Comparison of ENCODE assay signal across 29 cellular contexts in genomic region chr3:133439563-133439962, GRCh38. TPM values are rescaled to one million over a fixed set of nuclear protein-coding genes. Genes with fewer than 3 reads are reported as not detected.
"Had no signal": no experiment of that assay in that cellular context is flagged by ENCODE, and none has a peak within 500 bp of the region (broad histone marks: within the 10 kb centered on the region; RNA-seq: fewer than 3 reads in every experiment).

No MANE protein-coding gene starts in this region.

- ATAC-seq: T-helper 17 cell, WTC11 had no signal

- H3K36me3 ChIP-seq: breast epithelium, MG63, Peyer's patch, SJSA1 had no signal

- H3K4me3 ChIP-seq: breast epithelium, MG63, Peyer's patch, SJSA1 had no signal

- H3K27me3 Mint-ChIP-seq: activated CD4-positive, alpha-beta T cell treated with anti-CD3 and anti-CD28 coated beads, Interleukin-2, amount 10 ng/mL, durations not matched to agents 24 days and 14 days; T-helper 17 cell had no signal

- H3K27ac Mint-ChIP-seq: activated CD4-positive, alpha-beta T cell treated with anti-CD3 and anti-CD28 coated beads, Interleukin-2, amount 10 ng/mL, durations not matched to agents 24 days and 14 days; activated T-helper 2 cell treated with anti-CD3 and anti-CD28 coated beads, Interferon-gamma antibody, Interleukin-2, Interleukin-4, amounts not matched to agents 10 μg/mL and 5 μg/mL and 100 μg/mL, durations not matched to agents 14 hours and 24 hours and 36 hours; T-helper 17 cell; WTC11 had no signal

- H3K9me3 ChIP-seq: breast epithelium, MG63, Peyer's patch, SJSA1 had no signal

- H3K4me3 Mint-ChIP-seq: activated CD4-positive, alpha-beta T cell treated with anti-CD3 and anti-CD28 coated beads, Interleukin-2, amount 10 ng/mL, durations not matched to agents 24 days and 14 days; T-helper 17 cell; WTC11 had no signal

- H3K4me1 ChIP-seq: breast epithelium had no signal

- DNase-seq: activated CD4-positive, alpha-beta T cell treated with anti-CD3 and anti-CD28 coated beads for 1 hour; activated CD4-positive, alpha-beta T cell treated with anti-CD3 and anti-CD28 coated beads, Interleukin-2, amount 10 ng/mL, durations not matched to agents 24 days and 14 days; activated CD4-positive, alpha-beta T cell treated with anti-CD3 and anti-CD28 coated beads, Interleukin-2, amount 50 U/mL, for 48 hours; activated gamma-delta T cell treated with Interleukin-2 at 50 U/mL for 16 hours; activated naive CD4-positive, alpha-beta T cell treated with anti-CD3 and anti-CD28 coated beads, Interleukin-2, amount 50 U/mL, for 16 hours; activated T-cell treated with anti-CD3 and anti-CD28 coated beads for 4 hours; activated T-cell treated with anti-CD3 and anti-CD28 coated beads, Interleukin-2, amount 50 U/mL, for 48 hours; aorta; caudate nucleus; KG1; MG63; MV-4-11; NCI-H1105; NCI-H1436; NCI-H1694 treated with DMSO at 0.1 percent for 48 hours; NCI-H2081; NCI-H510A treated with DMSO at 0.1 percent for 48 hours; NCI-H69; NK-92 treated with Interleukin-12 subunit alpha and Interleukin-12 subunit beta, amount 100 ng/mL, for 24 hours; OCI-M1; Peyer's patch; SHP77; T-helper 17 cell; T-helper 9 cell had no signal

- H3K9me3 Mint-ChIP-seq: activated CD4-positive, alpha-beta T cell treated with anti-CD3 and anti-CD28 coated beads, Interleukin-2, amount 10 ng/mL, durations not matched to agents 24 days and 14 days had no signal

- H3K27ac ChIP-seq: breast epithelium, Peyer's patch had no signal

- H3K27me3 ChIP-seq: breast epithelium, MG63, Peyer's patch, SJSA1 had no signal

RNA-seq across cellular contexts. Expression of gene BFSP2, which starts 39.7 kb away (rescaled TPM):
- total RNA-seq: activated CD4-positive, alpha-beta T cell treated with anti-CD3 and anti-CD28 coated beads, Interleukin-2, amount 10 ng/mL, durations not matched to agents 24 days and 14 days; activated T-helper 2 cell treated with anti-CD3 and anti-CD28 coated beads, Interferon-gamma antibody, Interleukin-2, Interleukin-4, amounts not matched to agents 10 μg/mL and 5 μg/mL and 100 μg/mL, durations not matched to agents 14 hours and 24 hours and 36 hours; aorta; breast epithelium; cerebellum; Peyer's patch; SJSA1; WTC11 had no signal
